1 cellular context compared by ENCODE assay signal in the genomic region with DNA sequence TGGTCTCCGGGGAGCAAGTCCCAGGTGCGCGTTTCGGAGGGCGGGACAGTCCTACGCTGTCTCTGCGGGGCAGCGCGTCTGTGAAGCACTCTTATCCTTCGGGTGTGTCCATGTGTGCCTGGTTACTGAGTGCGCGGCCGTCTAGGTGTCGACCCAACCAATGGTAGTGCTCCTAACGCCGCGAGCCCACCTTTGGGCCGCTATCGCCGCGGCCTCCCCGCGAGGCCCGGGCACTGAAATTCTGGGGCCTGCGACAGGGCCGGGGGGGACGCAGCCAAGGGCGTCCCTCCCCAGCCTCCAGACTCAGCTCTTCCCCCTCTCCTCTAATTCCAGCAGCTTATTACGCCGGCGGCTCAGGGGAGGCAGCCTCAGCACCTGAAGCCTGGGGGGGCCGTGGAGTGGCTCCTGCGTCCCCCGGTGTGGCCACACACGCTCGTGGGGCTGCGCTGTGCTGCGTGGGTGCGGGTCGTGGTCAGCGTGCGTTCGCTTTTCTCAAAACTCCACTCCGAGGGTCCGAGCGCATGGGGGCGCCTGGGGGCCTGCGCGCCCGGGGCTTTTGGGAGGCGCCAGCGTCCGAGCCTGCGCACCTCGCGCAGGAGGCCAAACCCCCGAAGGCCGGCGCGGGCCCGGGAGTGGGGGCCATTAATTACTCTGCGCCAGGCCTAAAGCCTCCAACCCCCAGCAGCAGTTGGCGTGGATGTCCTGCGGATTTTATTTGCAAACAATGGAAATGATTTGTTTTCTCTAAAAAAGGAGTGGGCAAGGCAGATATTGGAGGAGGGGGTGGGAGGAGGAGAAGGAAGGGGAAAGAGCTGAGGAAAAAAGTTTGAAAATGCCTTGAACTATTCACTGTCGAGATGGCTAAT.
TF ChIP-seq lines count a peak whose summit lies in the region.

No MANE protein-coding gene starts in this region.

TF ChIP-seq in HepG2, 621 proteins besides CTCF, POLR2A, EP300 and RAD21 (continued from another document and continues in another):
- TF ChIP-seq CBX2 (IDR thresholded peaks at IDR 0.05; ENCODE audit: low read depth, low read length), result no peak
- TF ChIP-seq CBX2 (CRISPR knock-in tag; IDR thresholded peaks at IDR 0.05; ENCODE audit: low read depth), result no peak
- TF ChIP-seq KDM2A (CRISPR knock-in tag; IDR thresholded peaks at IDR 0.05; ENCODE audit: borderline replicate concordance, low read depth), result peak; percentile 80; the same call in 1 of the 2 replicates
- peak; percentile 20; the same call in 1 of the 2 replicates for TF ChIP-seq ZFP82 (CRISPR knock-in tag; IDR thresholded peaks at IDR 0.05; ENCODE audit: borderline replicate concordance)
- TF ChIP-seq PHB2 (IDR thresholded peaks at IDR 0.05; ENCODE audit: partially characterized antibody), result no peak
- peak; percentile 91 for TF ChIP-seq SRSF1 (optimal IDR thresholded peaks at IDR 0.05; ENCODE audit: low read depth, low read length)
- peak; percentile 10; the same call in 1 of the 2 replicates for TF ChIP-seq ZNF749 (CRISPR knock-in tag; IDR thresholded peaks at IDR 0.05; ENCODE audit: borderline replicate concordance)
- peak; percentile 57; the same call in 1 of the 2 replicates for TF ChIP-seq NRL (CRISPR knock-in tag; IDR thresholded peaks at IDR 0.05; ENCODE audit: borderline replicate concordance)
- TF ChIP-seq ZBTB7B (CRISPR knock-in tag; IDR thresholded peaks at IDR 0.05), result peak; percentile 86
- TF ChIP-seq, protein P1, sequence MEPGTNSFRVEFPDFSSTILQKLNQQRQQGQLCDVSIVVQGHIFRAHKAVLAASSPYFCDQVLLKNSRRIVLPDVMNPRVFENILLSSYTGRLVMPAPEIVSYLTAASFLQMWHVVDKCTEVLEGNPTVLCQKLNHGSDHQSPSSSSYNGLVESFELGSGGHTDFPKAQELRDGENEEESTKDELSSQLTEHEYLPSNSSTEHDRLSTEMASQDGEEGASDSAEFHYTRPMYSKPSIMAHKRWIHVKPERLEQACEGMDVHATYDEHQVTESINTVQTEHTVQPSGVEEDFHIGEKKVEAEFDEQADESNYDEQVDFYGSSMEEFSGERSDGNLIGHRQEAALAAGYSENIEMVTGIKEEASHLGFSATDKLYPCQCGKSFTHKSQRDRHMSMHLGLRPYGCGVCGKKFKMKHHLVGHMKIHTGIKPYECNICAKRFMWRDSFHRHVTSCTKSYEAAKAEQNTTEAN (CRISPR knock-in tag; conservative IDR thresholded peaks at IDR 0.05), result peak; percentile 57; the same call in 1 of the 2 replicates
- TF ChIP-seq ZNF501 (CRISPR knock-in tag; IDR thresholded peaks at IDR 0.05), result peak; percentile 88
- no peak for TF ChIP-seq RCOR2 (CRISPR knock-in tag; IDR thresholded peaks at IDR 0.05)
- 0 out of 2 replicates have a peak, but pooled peaks have one; percentile 22 for TF ChIP-seq HDAC2 (CRISPR knock-in tag; IDR thresholded peaks at IDR 0.05)
- 0 out of 2 replicates have a peak, but pooled peaks have one; percentile 4 for TF ChIP-seq RARA (CRISPR knock-in tag; IDR thresholded peaks at IDR 0.05)
- TF ChIP-seq RBFOX2 (IDR thresholded peaks at IDR 0.05; ENCODE audit: low read depth, low read length), result peak; percentile 97
- 0 out of 2 replicates have a peak, but pooled peaks have one; percentile 57 for TF ChIP-seq ZNF44 (CRISPR knock-in tag; IDR thresholded peaks at IDR 0.05)
- TF ChIP-seq ATF5 (CRISPR knock-in tag; IDR thresholded peaks at IDR 0.05; ENCODE audit: low read depth), result 0 out of 2 replicates have a peak, but pooled peaks have one; percentile 64
- TF ChIP-seq ZNF569 (CRISPR knock-in tag; IDR thresholded peaks at IDR 0.05; ENCODE audit: borderline replicate concordance), result 0 out of 2 replicates have a peak, but pooled peaks have one; percentile 4
- TF ChIP-seq, protein P2, sequence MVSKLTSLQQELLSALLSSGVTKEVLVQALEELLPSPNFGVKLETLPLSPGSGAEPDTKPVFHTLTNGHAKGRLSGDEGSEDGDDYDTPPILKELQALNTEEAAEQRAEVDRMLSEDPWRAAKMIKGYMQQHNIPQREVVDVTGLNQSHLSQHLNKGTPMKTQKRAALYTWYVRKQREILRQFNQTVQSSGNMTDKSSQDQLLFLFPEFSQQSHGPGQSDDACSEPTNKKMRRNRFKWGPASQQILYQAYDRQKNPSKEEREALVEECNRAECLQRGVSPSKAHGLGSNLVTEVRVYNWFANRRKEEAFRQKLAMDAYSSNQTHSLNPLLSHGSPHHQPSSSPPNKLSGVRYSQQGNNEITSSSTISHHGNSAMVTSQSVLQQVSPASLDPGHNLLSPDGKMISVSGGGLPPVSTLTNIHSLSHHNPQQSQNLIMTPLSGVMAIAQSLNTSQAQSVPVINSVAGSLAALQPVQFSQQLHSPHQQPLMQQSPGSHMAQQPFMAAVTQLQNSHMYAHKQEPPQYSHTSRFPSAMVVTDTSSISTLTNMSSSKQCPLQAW (CRISPR knock-in tag; IDR thresholded peaks at IDR 0.05), result peak; percentile 66
- peak; percentile 80 for TF ChIP-seq ZNF547 (CRISPR knock-in tag; IDR thresholded peaks at IDR 0.05)
- peak; percentile 65 for TF ChIP-seq ZC3H13 (CRISPR knock-in tag; IDR thresholded peaks at IDR 0.05)
- TF ChIP-seq, protein P3, sequence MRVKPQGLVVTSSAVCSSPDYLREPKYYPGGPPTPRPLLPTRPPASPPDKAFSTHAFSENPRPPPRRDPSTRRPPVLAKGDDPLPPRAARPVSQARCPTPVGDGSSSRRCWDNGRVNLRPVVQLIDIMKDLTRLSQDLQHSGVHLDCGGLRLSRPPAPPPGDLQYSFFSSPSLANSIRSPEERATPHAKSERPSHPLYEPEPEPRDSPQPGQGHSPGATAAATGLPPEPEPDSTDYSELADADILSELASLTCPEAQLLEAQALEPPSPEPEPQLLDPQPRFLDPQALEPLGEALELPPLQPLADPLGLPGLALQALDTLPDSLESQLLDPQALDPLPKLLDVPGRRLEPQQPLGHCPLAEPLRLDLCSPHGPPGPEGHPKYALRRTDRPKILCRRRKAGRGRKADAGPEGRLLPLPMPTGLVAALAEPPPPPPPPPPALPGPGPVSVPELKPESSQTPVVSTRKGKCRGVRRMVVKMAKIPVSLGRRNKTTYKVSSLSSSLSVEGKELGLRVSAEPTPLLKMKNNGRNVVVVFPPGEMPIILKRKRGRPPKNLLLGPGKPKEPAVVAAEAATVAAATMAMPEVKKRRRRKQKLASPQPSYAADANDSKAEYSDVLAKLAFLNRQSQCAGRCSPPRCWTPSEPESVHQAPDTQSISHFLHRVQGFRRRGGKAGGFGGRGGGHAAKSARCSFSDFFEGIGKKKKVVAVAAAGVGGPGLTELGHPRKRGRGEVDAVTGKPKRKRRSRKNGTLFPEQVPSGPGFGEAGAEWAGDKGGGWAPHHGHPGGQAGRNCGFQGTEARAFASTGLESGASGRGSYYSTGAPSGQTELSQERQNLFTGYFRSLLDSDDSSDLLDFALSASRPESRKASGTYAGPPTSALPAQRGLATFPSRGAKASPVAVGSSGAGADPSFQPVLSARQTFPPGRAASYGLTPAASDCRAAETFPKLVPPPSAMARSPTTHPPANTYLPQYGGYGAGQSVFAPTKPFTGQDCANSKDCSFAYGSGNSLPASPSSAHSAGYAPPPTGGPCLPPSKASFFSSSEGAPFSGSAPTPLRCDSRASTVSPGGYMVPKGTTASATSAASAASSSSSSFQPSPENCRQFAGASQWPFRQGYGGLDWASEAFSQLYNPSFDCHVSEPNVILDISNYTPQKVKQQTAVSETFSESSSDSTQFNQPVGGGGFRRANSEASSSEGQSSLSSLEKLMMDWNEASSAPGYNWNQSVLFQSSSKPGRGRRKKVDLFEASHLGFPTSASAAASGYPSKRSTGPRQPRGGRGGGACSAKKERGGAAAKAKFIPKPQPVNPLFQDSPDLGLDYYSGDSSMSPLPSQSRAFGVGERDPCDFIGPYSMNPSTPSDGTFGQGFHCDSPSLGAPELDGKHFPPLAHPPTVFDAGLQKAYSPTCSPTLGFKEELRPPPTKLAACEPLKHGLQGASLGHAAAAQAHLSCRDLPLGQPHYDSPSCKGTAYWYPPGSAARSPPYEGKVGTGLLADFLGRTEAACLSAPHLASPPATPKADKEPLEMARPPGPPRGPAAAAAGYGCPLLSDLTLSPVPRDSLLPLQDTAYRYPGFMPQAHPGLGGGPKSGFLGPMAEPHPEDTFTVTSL (CRISPR knock-in tag; IDR thresholded peaks at IDR 0.05; ENCODE audit: borderline replicate concordance), result 0 out of 2 replicates have a peak, but pooled peaks have one; percentile 8
- no peak for TF ChIP-seq BORCS8-MEF2B (CRISPR knock-in tag; IDR thresholded peaks at IDR 0.05)
- TF ChIP-seq ZNF17 (CRISPR knock-in tag; IDR thresholded peaks at IDR 0.05), result no peak
- TF ChIP-seq ZFY (CRISPR knock-in tag; IDR thresholded peaks at IDR 0.05), result peak; percentile 66
- TF ChIP-seq ZNF619 (CRISPR knock-in tag; IDR thresholded peaks at IDR 0.05), result no peak
- peak; percentile 57 for TF ChIP-seq SPEN (CRISPR knock-in tag; IDR thresholded peaks at IDR 0.05; ENCODE audit: low read depth)
- TF ChIP-seq FOXA3 (CRISPR knock-in tag; IDR thresholded peaks at IDR 0.05), result peak; percentile 23; the same call in 1 of the 2 replicates
- TF ChIP-seq, protein P4, sequence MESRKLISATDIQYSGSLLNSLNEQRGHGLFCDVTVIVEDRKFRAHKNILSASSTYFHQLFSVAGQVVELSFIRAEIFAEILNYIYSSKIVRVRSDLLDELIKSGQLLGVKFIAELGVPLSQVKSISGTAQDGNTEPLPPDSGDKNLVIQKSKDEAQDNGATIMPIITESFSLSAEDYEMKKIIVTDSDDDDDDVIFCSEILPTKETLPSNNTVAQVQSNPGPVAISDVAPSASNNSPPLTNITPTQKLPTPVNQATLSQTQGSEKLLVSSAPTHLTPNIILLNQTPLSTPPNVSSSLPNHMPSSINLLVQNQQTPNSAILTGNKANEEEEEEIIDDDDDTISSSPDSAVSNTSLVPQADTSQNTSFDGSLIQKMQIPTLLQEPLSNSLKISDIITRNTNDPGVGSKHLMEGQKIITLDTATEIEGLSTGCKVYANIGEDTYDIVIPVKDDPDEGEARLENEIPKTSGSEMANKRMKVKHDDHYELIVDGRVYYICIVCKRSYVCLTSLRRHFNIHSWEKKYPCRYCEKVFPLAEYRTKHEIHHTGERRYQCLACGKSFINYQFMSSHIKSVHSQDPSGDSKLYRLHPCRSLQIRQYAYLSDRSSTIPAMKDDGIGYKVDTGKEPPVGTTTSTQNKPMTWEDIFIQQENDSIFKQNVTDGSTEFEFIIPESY (CRISPR knock-in tag; IDR thresholded peaks at IDR 0.05), result no peak
- 0 out of 2 replicates have a peak, but pooled peaks have one; percentile 76 for TF ChIP-seq ISX (CRISPR knock-in tag; conservative IDR thresholded peaks at IDR 0.05)
- TF ChIP-seq JDP2 (CRISPR knock-in tag; IDR thresholded peaks at IDR 0.05; ENCODE audit: borderline replicate concordance), result peak; percentile 44; the same call in 1 of the 2 replicates
- 0 out of 2 replicates have a peak, but pooled peaks have one; percentile 78 for TF ChIP-seq ZNF354B (CRISPR knock-in tag; IDR thresholded peaks at IDR 0.05)
- TF ChIP-seq GLI4 (CRISPR knock-in tag; IDR thresholded peaks at IDR 0.05; ENCODE audit: borderline replicate concordance), result peak; percentile 94; the same call in 1 of the 2 replicates
- TF ChIP-seq TFDP1 (CRISPR knock-in tag; IDR thresholded peaks at IDR 0.05; ENCODE audit: borderline replicate concordance), result 0 out of 2 replicates have a peak, but pooled peaks have one; percentile 10
- TF ChIP-seq, protein P5, sequence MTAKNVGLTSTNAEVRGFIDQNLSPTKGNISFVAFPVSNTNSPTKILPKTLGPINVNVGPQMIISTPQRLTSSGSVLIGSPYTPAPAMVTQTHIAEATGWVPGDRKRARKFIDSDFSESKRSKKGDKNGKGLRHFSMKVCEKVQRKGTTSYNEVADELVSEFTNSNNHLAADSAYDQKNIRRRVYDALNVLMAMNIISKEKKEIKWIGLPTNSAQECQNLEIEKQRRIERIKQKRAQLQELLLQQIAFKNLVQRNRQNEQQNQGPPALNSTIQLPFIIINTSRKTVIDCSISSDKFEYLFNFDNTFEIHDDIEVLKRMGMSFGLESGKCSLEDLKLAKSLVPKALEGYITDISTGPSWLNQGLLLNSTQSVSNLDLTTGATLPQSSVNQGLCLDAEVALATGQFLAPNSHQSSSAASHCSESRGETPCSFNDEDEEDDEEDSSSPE (CRISPR knock-in tag; IDR thresholded peaks at IDR 0.05), result 0 out of 2 replicates have a peak, but pooled peaks have one; percentile 38
- TF ChIP-seq, protein P6, sequence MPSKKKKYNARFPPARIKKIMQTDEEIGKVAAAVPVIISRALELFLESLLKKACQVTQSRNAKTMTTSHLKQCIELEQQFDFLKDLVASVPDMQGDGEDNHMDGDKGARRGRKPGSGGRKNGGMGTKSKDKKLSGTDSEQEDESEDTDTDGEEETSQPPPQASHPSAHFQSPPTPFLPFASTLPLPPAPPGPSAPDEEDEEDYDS (CRISPR knock-in tag; IDR thresholded peaks at IDR 0.05), result 0 out of 2 replicates have a peak, but pooled peaks have one; percentile 18
- no peak; the same call in 1 of the 2 replicates for TF ChIP-seq ZKSCAN8 (CRISPR knock-in tag; IDR thresholded peaks at IDR 0.05; ENCODE audit: borderline replicate concordance)
- TF ChIP-seq ZNF883 (CRISPR knock-in tag; IDR thresholded peaks at IDR 0.05; ENCODE audit: not compliant biosample characterization), result peak; percentile 15
